Comparison of ENCODE assay signal across 8 cellular contexts in the genomic region with DNA sequence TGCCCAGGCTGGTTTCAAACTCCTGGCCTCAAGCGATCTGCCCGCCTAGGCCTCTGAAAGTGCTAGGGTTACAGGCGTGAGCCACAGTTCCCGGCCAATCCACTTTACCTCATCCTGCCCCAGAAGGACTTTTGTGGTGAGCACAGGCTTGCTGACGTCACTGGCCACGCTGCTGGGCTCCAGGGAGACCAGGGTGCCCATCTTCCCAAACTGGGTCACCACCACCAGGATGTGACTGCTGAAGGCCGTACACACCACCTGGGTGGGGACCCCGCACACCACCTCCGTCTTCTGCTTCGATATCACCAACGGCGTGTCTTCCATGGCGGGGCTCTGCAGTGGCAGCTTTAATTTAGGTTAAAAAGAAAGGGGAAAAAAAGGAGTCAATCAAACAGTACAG. TPM values are rescaled to one million over a fixed set of nuclear protein-coding genes. Genes with fewer than 3 reads are reported as not detected.
DNase-seq lines count a peak whose midpoint lies in the region; ATAC-seq and TF ChIP-seq lines count a peak whose summit lies in the region.

No MANE protein-coding gene starts in this region.

- H3K27ac Mint-ChIP-seq in activated T-cell treated with anti-CD3 and anti-CD28 coated beads, Interleukin-2, amount 50 U/mL, for 24 hours: peak overlapping the region; percentile 91

- H3K4me1 Mint-ChIP-seq in activated T-cell treated with anti-CD3 and anti-CD28 coated beads, Interleukin-2, amount 50 U/mL, for 24 hours (ENCODE audit: low read depth): peaks cover 42% of the 10 kb centered on the region

- H3K4me3 ChIP-seq in AG04449 (ENCODE audit: low read depth, low read length) (peak overlapping the region; percentile 79), HL-60 (replicated peaks; ENCODE audit: insufficient read depth, low read length) (peak overlapping the region; percentile 86)

- no peak for DNase-seq in AG04449 (ENCODE audit: low read depth, low spot score)
- peak; percentile 64 to 76 for DNase-seq in HL-60 (ENCODE audit: low read depth in 1 of 2, low spot score in 1 of 2)
- DNase-seq in activated T-cell treated with anti-CD3 and anti-CD28 coated beads, Interleukin-2, amount 50 U/mL, for 24 hours: no peak
- DNase-seq in left ventricle myocardium superior: peak; percentile 19
- DNase-seq in stimulated activated CD8-positive, alpha-beta memory T cell treated with anti-CD3 and anti-CD28 coated beads, Interleukin-15, amount 100 ng/mL, for 48 hours (ENCODE audit: low read depth in 2 of 2): peak; percentile 19 to 24

- H3K36me3 Mint-ChIP-seq in activated T-cell treated with anti-CD3 and anti-CD28 coated beads, Interleukin-2, amount 50 U/mL, for 24 hours (ENCODE audit: low read depth): peaks cover 61% of the 10 kb centered on the region

- CTCF ChIA-PET in AG04449 (lab: Yijun Ruan, JAX): no interaction called here

- ATAC-seq in left ventricle myocardium superior (no peak), GM21737 (IDR thresholded peaks at IDR 0.05; ENCODE audit: unreplicated experiment) (no peak), GM18870 (IDR thresholded peaks at IDR 0.05; ENCODE audit: unreplicated experiment) (no peak), HG02759 (IDR thresholded peaks at IDR 0.05; ENCODE audit: unreplicated experiment) (no peak)

- no peaks in the 10 kb centered on the region for H3K9me3 Mint-ChIP-seq in activated T-cell treated with anti-CD3 and anti-CD28 coated beads, Interleukin-2, amount 50 U/mL, for 24 hours

- POLR2A ChIA-PET in AG04449 (lab: Yijun Ruan, JAX): no interaction called here

- H3K27ac ChIP-seq in HL-60 (replicated peaks): peak overlapping the region; percentile 94

- intact Hi-C loops in left ventricle myocardium superior (cut with micrococcal nuclease): no loop called here

- no peaks in the 10 kb centered on the region for H3K27me3 ChIP-seq in HL-60 (ENCODE audit: insufficient read depth, poor library complexity, severe bottlenecking)

- no peaks in the 10 kb centered on the region for H3K27me3 Mint-ChIP-seq in activated T-cell treated with anti-CD3 and anti-CD28 coated beads, Interleukin-2, amount 50 U/mL, for 24 hours

- peak overlapping the region; percentile 89 for H3K4me3 Mint-ChIP-seq in activated T-cell treated with anti-CD3 and anti-CD28 coated beads, Interleukin-2, amount 50 U/mL, for 24 hours

- TF ChIP-seq CTCF in AG04449 (IDR thresholded peaks at IDR 0.05; ENCODE audit: insufficient read depth, low read length, missing control alignments) (no peak), HL-60 (IDR thresholded peaks at IDR 0.05; ENCODE audit: insufficient read depth, low read length) (no peak)

RNA-seq across cellular contexts. Expression of a gene that starts 0.8 kb away (rescaled TPM):
- 11.8 TPM for total RNA-seq in left ventricle myocardium superior

RNA-seq across cellular contexts. Expression of a gene that starts 13.0 kb away (rescaled TPM):
- 0.22 TPM for total RNA-seq in left ventricle myocardium superior

RNA-seq across cellular contexts. Expression of a gene that starts 38.5 kb away (rescaled TPM):
- 47.2 TPM for total RNA-seq in left ventricle myocardium superior

Comparison
In these comparisons a context has a peak if more than half of its experiments do, and no peak if none do; other contexts are left out.
1. DNase-seq: peak in HL-60 (2 of 2), left ventricle myocardium superior (single experiment) and stimulated activated CD8-positive, alpha-beta memory T cell treated with anti-CD3 and anti-CD28 coated beads, Interleukin-15, amount 100 ng/mL, for 48 hours (2 of 2); none in AG04449 (single experiment) and activated T-cell treated with anti-CD3 and anti-CD28 coated beads, Interleukin-2, amount 50 U/mL, for 24 hours (single experiment).